1 cellular context compared by ENCODE assay signal in genomic region chr21:44873356-44874239, GRCh38.
TF ChIP-seq lines count a peak whose summit lies in the region.

Gene PTTG1IP, minus strand, starts transcription at chr21:44873690. Its CDS starts 74 bp downstream, at chr21:44873616.

TF ChIP-seq in HEK293, 187 proteins besides CTCF, POLR2A, EP300 and RAD21 (continued from another document and continues in another):
- TF ChIP-seq PBX3 (CRISPR knock-in tag; IDR thresholded peaks at IDR 0.05) (peak; percentile 81), ZSCAN5A (tag by site-specific recombination; IDR thresholded peaks at IDR 0.05) (0 out of 2 replicates have a peak, but pooled peaks have one; percentile 83), KLF10 (tag by site-specific recombination; IDR thresholded peaks at IDR 0.05) (peak; percentile 94), ZBTB17 (tag by site-specific recombination; IDR thresholded peaks at IDR 0.05) (0 out of 2 replicates have a peak, but pooled peaks have one; percentile 30), ZBTB20 (tag by site-specific recombination; IDR thresholded peaks at IDR 0.05) (no peak), SP2 (tag by site-specific recombination; IDR thresholded peaks at IDR 0.05) (peak; percentile 96), ZNF600 (tag by site-specific recombination; IDR thresholded peaks at IDR 0.05) (peak; percentile 98), SP7 (tag by site-specific recombination; IDR thresholded peaks at IDR 0.05) (peak; percentile 21; the same call in 1 of the 2 replicates), ZNF777 (tag by site-specific recombination; IDR thresholded peaks at IDR 0.05; ENCODE audit: borderline replicate concordance) (peak; percentile 58; the same call in 1 of the 2 replicates), ZNF362 (tag by site-specific recombination; IDR thresholded peaks at IDR 0.05) (no peak), SETDB1 (IDR thresholded peaks at IDR 0.05; ENCODE audit: insufficient read length, low read length) (no peak), ZNF433 (tag by site-specific recombination; IDR thresholded peaks at IDR 0.05; ENCODE audit: low read depth) (no peak), ZNF529 (tag by site-specific recombination; IDR thresholded peaks at IDR 0.05; ENCODE audit: insufficient replicate concordance) (no peak), KLF9 (tag by site-specific recombination; IDR thresholded peaks at IDR 0.05; ENCODE audit: low read depth) (peak; percentile 95), RBAK (tag by site-specific recombination; IDR thresholded peaks at IDR 0.05) (no peak), GFI1B (tag by site-specific recombination; IDR thresholded peaks at IDR 0.05) (no peak), ZBTB10 (tag by site-specific recombination; IDR thresholded peaks at IDR 0.05) (0 out of 2 replicates have a peak, but pooled peaks have one; percentile 41), ZNF398 (tag by site-specific recombination; IDR thresholded peaks at IDR 0.05) (no peak), GLIS1 (tag by site-specific recombination; IDR thresholded peaks at IDR 0.05) (peak; percentile 91), TRIM28 (IDR thresholded peaks at IDR 0.05; ENCODE audit: borderline replicate concordance, low read length) (no peak), ZNF624 (tag by site-specific recombination; IDR thresholded peaks at IDR 0.05) (no peak), ZNF561 (tag by site-specific recombination; IDR thresholded peaks at IDR 0.05; ENCODE audit: borderline replicate concordance) (peak; percentile 82), ZNF645 (tag by site-specific recombination; IDR thresholded peaks at IDR 0.05) (no peak), KLF1 (tag by site-specific recombination; IDR thresholded peaks at IDR 0.05) (peak; percentile 98), ZNF335 (tag by site-specific recombination; conservative IDR thresholded peaks at IDR 0.05) (peak; percentile 28; the same call in 1 of the 2 replicates), ELK4 (IDR thresholded peaks at IDR 0.05; ENCODE audit: borderline replicate concordance, low read depth, low read length) (peak; percentile 30; the same call in 1 of the 2 replicates), ZNF155 (tag by site-specific recombination; IDR thresholded peaks at IDR 0.05) (no peak), ZNF223 (tag by site-specific recombination; IDR thresholded peaks at IDR 0.05) (no peak), ZNF664 (tag by site-specific recombination; IDR thresholded peaks at IDR 0.05) (no peak), ZNF596 (tag by site-specific recombination; IDR thresholded peaks at IDR 0.05) (peak; percentile 16; the same call in 1 of the 2 replicates), ZNF175 (tag by site-specific recombination; IDR thresholded peaks at IDR 0.05) (no peak), SP3 (tag by site-specific recombination; IDR thresholded peaks at IDR 0.05) (peak; percentile 78), PRDM10 (tag by site-specific recombination; IDR thresholded peaks at IDR 0.05) (0 out of 2 replicates have a peak, but pooled peaks have one; percentile 11), ZBTB8A (tag by site-specific recombination; IDR thresholded peaks at IDR 0.05) (peak; percentile 70), ZNF184 (tag by site-specific recombination; IDR thresholded peaks at IDR 0.05) (0 out of 2 replicates have a peak, but pooled peaks have one; percentile 38), ZNF416 (tag by site-specific recombination; IDR thresholded peaks at IDR 0.05) (no peak), ZNF76 (tag by site-specific recombination; IDR thresholded peaks at IDR 0.05; ENCODE audit: borderline replicate concordance, low read depth) (no peak), ZNF394 (tag by site-specific recombination; IDR thresholded peaks at IDR 0.05; ENCODE audit: borderline replicate concordance) (no peak), ZNF707 (tag by site-specific recombination; IDR thresholded peaks at IDR 0.05) (no peak), PRDM6 (tag by site-specific recombination; IDR thresholded peaks at IDR 0.05) (no peak), ZSCAN4 (tag by site-specific recombination; IDR thresholded peaks at IDR 0.05) (no peak), GLIS2 (tag by site-specific recombination; IDR thresholded peaks at IDR 0.05) (peak; percentile 42; the same call in 1 of the 2 replicates), GLI2 (tag by site-specific recombination; IDR thresholded peaks at IDR 0.05; ENCODE audit: borderline replicate concordance, low read depth) (no peak), ZNF701 (tag by site-specific recombination; IDR thresholded peaks at IDR 0.05) (no peak)
